19 cellular contexts compared by ENCODE assay signal in genomic region chr4:43556262-43556661, GRCh38.
DNase-seq lines count a peak whose midpoint lies in the region; ATAC-seq, FAIRE-seq and TF ChIP-seq lines count a peak whose summit lies in the region.
"Had no signal": no experiment of that assay in that cellular context is flagged by ENCODE, and none has a peak within 500 bp of the region (broad histone marks: within the 10 kb centered on the region; RNA-seq: fewer than 3 reads in every experiment).

No MANE protein-coding gene starts in this region.

- no peak for ATAC-seq in GM12878
- no peak for ATAC-seq in CD8-positive, alpha-beta T cell
- ATAC-seq in CD4-positive, alpha-beta T cell (ENCODE audit: poor library complexity) = no peak

- 0% methylated on average over 1 of the region's 1 CpG for WGBS in GM12878 (ENCODE audit: insufficient coverage, insufficient replicate concordance, low lambda C conversion rate, missing lambda C conversion rate)

- no peak for FAIRE-seq in GM12891 (lab: Jason Lieb, UNC)
- no peak for FAIRE-seq in GM12878 (lab: Jason Lieb, UNC)
- FAIRE-seq: G401.6, H1 had no signal

- CTCF ChIA-PET in GM12878 (lab: Yijun Ruan, JAX) = no interaction called here
- CTCF ChIA-PET in CD8-positive, alpha-beta T cell (lab: Charles Lee) = no interaction called here
- CTCF ChIA-PET in CD4-positive, alpha-beta T cell (lab: Charles Lee) = no interaction called here

- no peaks in the 10 kb centered on the region for H3K4me1 Mint-ChIP-seq in CD8-positive, alpha-beta T cell (ENCODE audit: low read depth)
- H3K4me1 Mint-ChIP-seq in CD4-positive, alpha-beta T cell (ENCODE audit: low read depth) = no peaks in the 10 kb centered on the region
- H3K4me1 Mint-ChIP-seq: CD14-positive monocyte; CD8-positive, alpha-beta memory T cell; H9 had no signal

- no peak overlapping the region for H3K9ac ChIP-seq in OCI-LY1 (ENCODE audit: low read length)
- H3K9ac ChIP-seq in GM12878 (ENCODE audit: control insufficient read depth, insufficient read depth, low read length) = no peak overlapping the region
- H3K9ac ChIP-seq: BLaER1 had no signal

- no peaks in the 10 kb centered on the region for H3K36me3 ChIP-seq in OCI-LY1 (ENCODE audit: insufficient read depth, low read length)
- no peaks in the 10 kb centered on the region for H3K36me3 ChIP-seq in GM12878 (ENCODE audit: control insufficient read depth in 2 of 2, insufficient read depth in 2 of 2, low read length in 1 of 2)
- no peaks in the 10 kb centered on the region for H3K36me3 ChIP-seq in CD8-positive, alpha-beta T cell (ENCODE audit: insufficient read depth, low read length)
- H3K36me3 ChIP-seq: BLaER1 had no signal

- POLR2A ChIA-PET in GM12878 (lab: Charles Lee) = no interaction called here
- POLR2A ChIA-PET in CD8-positive, alpha-beta T cell (lab: Charles Lee) = no interaction called here
- POLR2A ChIA-PET in CD4-positive, alpha-beta T cell (lab: Charles Lee) = no interaction called here

- H3K36me3 Mint-ChIP-seq in CD8-positive, alpha-beta T cell = no peaks in the 10 kb centered on the region
- H3K36me3 Mint-ChIP-seq in CD4-positive, alpha-beta T cell (ENCODE audit: low read depth) = no peaks in the 10 kb centered on the region
- H3K36me3 Mint-ChIP-seq: CD14-positive monocyte; CD8-positive, alpha-beta memory T cell had no signal

- peaks cover 15% of the 10 kb centered on the region for H3K9me3 Mint-ChIP-seq in CD8-positive, alpha-beta T cell
- H3K9me3 Mint-ChIP-seq in CD4-positive, alpha-beta T cell = peaks cover 14% of the 10 kb centered on the region

- RAD21 ChIA-PET in GM12878 (lab: Charles Lee; ENCODE audit: unreplicated experiment) = no interaction called here

- H3K9me2 ChIP-seq in OCI-LY1 (ENCODE audit: low read depth, low read length) = no peaks in the 10 kb centered on the region

- no peak for TF ChIP-seq EP300 in GM12878 (IDR thresholded peaks at IDR 0.05; ENCODE audit: borderline replicate concordance in 1 of 2, control insufficient read depth in 1 of 2, low read depth in 2 of 2, low read length in 2 of 2)

- no peak for TF ChIP-seq CTCF in OCI-LY1 (IDR thresholded peaks at IDR 0.05; ENCODE audit: low read length)
- TF ChIP-seq CTCF in GM12878 (IDR thresholded peaks at IDR 0.05 in 2 of 3, conservative IDR thresholded peaks at IDR 0.05 in 1 of 3; ENCODE audit: control insufficient read depth in 2 of 3, extremely low read depth in 1 of 3, insufficient read depth in 1 of 3, low read depth in 3 of 3, low read length in 3 of 3) = no peak
- TF ChIP-seq CTCF in CD8-positive, alpha-beta T cell (IDR thresholded peaks at IDR 0.05) = no peak
- TF ChIP-seq CTCF in CD4-positive, alpha-beta T cell (IDR thresholded peaks at IDR 0.05) = no peak

- no peak overlapping the region for H2AFZ ChIP-seq in OCI-LY1 (ENCODE audit: low read length)
- no peak overlapping the region for H2AFZ ChIP-seq in GM12878 (ENCODE audit: control insufficient read depth, low read depth, low read length)

- no peaks in the 10 kb centered on the region for H3F3A ChIP-seq in OCI-LY1 (ENCODE audit: insufficient read depth, low read length)

- BruUV-seq in GM12878 (replicated peaks; lab: Mats Ljungman, UMichigan) = no TSS peak

- H3K9me3 ChIP-seq in OCI-LY1 (ENCODE audit: low read length) (peaks cover 16% of the 10 kb centered on the region), GM12878 (replicated peaks; ENCODE audit: control insufficient read depth, insufficient read depth, low read length) (no peaks in the 10 kb centered on the region; the same call in 2 of the 3 replicates)
- H3K9me3 ChIP-seq in CD8-positive, alpha-beta T cell (ENCODE audit: low read length) = no peaks in the 10 kb centered on the region
- H3K9me3 ChIP-seq in CD4-positive, alpha-beta T cell (ENCODE audit: control insufficient read depth, low read length) = peaks cover 4% of the 10 kb centered on the region

- no peak overlapping the region for H3K4me3 Mint-ChIP-seq in CD8-positive, alpha-beta T cell
- H3K4me3 Mint-ChIP-seq in CD4-positive, alpha-beta T cell = no peak overlapping the region
- H3K4me3 Mint-ChIP-seq: CD14-positive monocyte; CD8-positive, alpha-beta memory T cell; H9 had no signal

- H4K20me1 ChIP-seq in OCI-LY1 (ENCODE audit: insufficient read depth, low read length) = no peaks in the 10 kb centered on the region
- no peaks in the 10 kb centered on the region for H4K20me1 ChIP-seq in GM12878 (ENCODE audit: control insufficient read depth, insufficient read depth)
- H4K20me1 ChIP-seq: BLaER1 had no signal

- in situ Hi-C loops in GM12878 (cut with MboI) = no loop called here

- SMC1A ChIA-PET in GM12878 (lab: Charles Lee; ENCODE audit: uncharacterized antibody, unreplicated experiment) = no interaction called here

- TF ChIP-seq POLR2A in GM12891 (IDR thresholded peaks at IDR 0.05; ENCODE audit: low read depth, low read length) (no peak), GM12878 (IDR thresholded peaks at IDR 0.05; ENCODE audit: low read depth, low read length) (no peak)

- no peaks in the 10 kb centered on the region for H3K79me2 ChIP-seq in OCI-LY1 (ENCODE audit: insufficient read depth, low read length)
- H3K79me2 ChIP-seq in GM12878 (ENCODE audit: control insufficient read depth, insufficient read depth, low read length) = no peaks in the 10 kb centered on the region

- TF ChIP-seq RAD21 in GM12878 (IDR thresholded peaks at IDR 0.05; ENCODE audit: insufficient read depth, low read depth, low read length) = no peak

- no peak overlapping the region for H3K27ac Mint-ChIP-seq in CD8-positive, alpha-beta T cell
- no peak overlapping the region for H3K27ac Mint-ChIP-seq in CD4-positive, alpha-beta T cell
- H3K27ac Mint-ChIP-seq: CD14-positive monocyte; CD8-positive, alpha-beta memory T cell; H9 had no signal

- peak overlapping the region; percentile 57 for H3K27ac ChIP-seq in OCI-LY1 (ENCODE audit: low read depth, low read length, poor library complexity, severe bottlenecking)
- H3K27ac ChIP-seq in GM12878 (ENCODE audit: control insufficient read depth, insufficient read depth) = no peak overlapping the region
- no peak overlapping the region for H3K27ac ChIP-seq in CD8-positive, alpha-beta T cell (ENCODE audit: low read depth, low read length)
- no peak overlapping the region for H3K27ac ChIP-seq in CD4-positive, alpha-beta T cell (ENCODE audit: low read depth, low read length)
- H3K27ac ChIP-seq: BLaER1, HL-60 had no signal

- H3K27me3 ChIP-seq in OCI-LY1 (ENCODE audit: insufficient read depth, low read length) (no peaks in the 10 kb centered on the region), GM12878 (replicated peaks in 1 of 2; ENCODE audit: control insufficient read depth in 2 of 2, insufficient read depth in 2 of 2, low read length in 1 of 2) (no peaks in the 10 kb centered on the region)
- no peaks in the 10 kb centered on the region for H3K27me3 ChIP-seq in CD8-positive, alpha-beta T cell (ENCODE audit: insufficient read depth, low read length)
- H3K27me3 ChIP-seq in CD4-positive, alpha-beta T cell (ENCODE audit: control insufficient read depth, insufficient read depth, low read length) = no peaks in the 10 kb centered on the region
- H3K27me3 ChIP-seq: BLaER1 had no signal

- peak overlapping the region; percentile 17; the same call in 1 of the 2 replicates for H3K4me2 ChIP-seq in OCI-LY1 (ENCODE audit: low read length)
- no peak overlapping the region for H3K4me2 ChIP-seq in GM12878 (ENCODE audit: control insufficient read depth, insufficient read depth)
- H3K4me2 ChIP-seq: BLaER1 had no signal

- H3K4me1 ChIP-seq in OCI-LY1 (ENCODE audit: insufficient read depth, low read length, severe bottlenecking) (peaks cover 28% of the 10 kb centered on the region), GM12878 (ENCODE audit: control insufficient read depth, insufficient read depth, low read length) (no peaks in the 10 kb centered on the region)
- H3K4me1 ChIP-seq in CD8-positive, alpha-beta T cell (ENCODE audit: insufficient read depth, low read length) = no peaks in the 10 kb centered on the region
- H3K4me1 ChIP-seq: BLaER1 had no signal

- no peaks in the 10 kb centered on the region for H3K27me3 Mint-ChIP-seq in CD8-positive, alpha-beta T cell (ENCODE audit: low read depth)
- H3K27me3 Mint-ChIP-seq in CD4-positive, alpha-beta T cell = no peaks in the 10 kb centered on the region
- H3K27me3 Mint-ChIP-seq: CD8-positive, alpha-beta memory T cell had no signal

- intact Hi-C loops in GM12878 (cut with micrococcal nuclease; ENCODE audit: unreplicated experiment) = no loop called here
- intact Hi-C loops in CD8-positive, alpha-beta T cell (cut with DNase I, micrococcal nuclease) = no loop called here
- intact Hi-C loops in CD4-positive, alpha-beta T cell (cut with DNase I, micrococcal nuclease) = no loop called here

- H3K4me3 ChIP-seq in OCI-LY1 (ENCODE audit: low read depth, low read length, poor library complexity, severe bottlenecking) (no peak overlapping the region), GM12878 (no peak overlapping the region)
- H3K4me3 ChIP-seq in CD8-positive, alpha-beta T cell (ENCODE audit: low read depth, low read length) = no peak overlapping the region
- H3K4me3 ChIP-seq: BLaER1 had no signal

- DNase-seq in GM12891 (ENCODE audit: insufficient read length, low spot score) = no peak
- no peak for DNase-seq in GM12878 (ENCODE audit: low read depth, low spot score)
- DNase-seq in cortex of kidney (lab: John Stamatoyannopoulos, UW) = no peak
- DNase-seq in CD8-positive, alpha-beta T cell = no peak
- no peak for DNase-seq in stimulated activated CD4-positive, alpha-beta T cell treated with anti-CD3 and anti-CD28 coated beads, Interleukin-12 subunit alpha, Interleukin-12 subunit beta, amount 100 ng/mL, for 4 hours
- DNase-seq in CD4-positive, alpha-beta T cell = no peak
- DNase-seq: 8988T; CD8-positive, alpha-beta memory T cell; COR-L47; DMS 273 treated with DMSO at 0.1 percent for 48 hours; DMS53; DND-41; H9 had no signal

TF ChIP-seq in GM12891, 5 proteins besides CTCF, POLR2A, EP300 and RAD21:
- TF ChIP-seq SPI1 (IDR thresholded peaks at IDR 0.05; ENCODE audit: low read depth, low read length) (peak; percentile 81), TAF1 (IDR thresholded peaks at IDR 0.05; ENCODE audit: low read depth, low read length) (no peak), POLR2AphosphoS5 (IDR thresholded peaks at IDR 0.05; ENCODE audit: low read depth, low read length) (no peak), POU2F2 (IDR thresholded peaks at IDR 0.05; ENCODE audit: low read depth, low read length) (no peak)
TF ChIP-seq in GM12891: peak in this region for 1.

TF ChIP-seq in GM12878, 131 proteins besides CTCF, POLR2A, EP300 and RAD21:
- TF ChIP-seq BHLHE40 (IDR thresholded peaks at IDR 0.05; ENCODE audit: borderline replicate concordance in 1 of 2, low read depth in 2 of 2, low read length in 1 of 2) (no peak), SPI1 (IDR thresholded peaks at IDR 0.05; ENCODE audit: borderline replicate concordance, insufficient read depth, low read depth, low read length) (0 out of 2 replicates have a peak, but pooled peaks have one; percentile 5), MAX (IDR thresholded peaks at IDR 0.05; ENCODE audit: low read depth, low read length) (no peak)
